Comparison of ENCODE assay signal across 1 cellular context in the genomic region with DNA sequence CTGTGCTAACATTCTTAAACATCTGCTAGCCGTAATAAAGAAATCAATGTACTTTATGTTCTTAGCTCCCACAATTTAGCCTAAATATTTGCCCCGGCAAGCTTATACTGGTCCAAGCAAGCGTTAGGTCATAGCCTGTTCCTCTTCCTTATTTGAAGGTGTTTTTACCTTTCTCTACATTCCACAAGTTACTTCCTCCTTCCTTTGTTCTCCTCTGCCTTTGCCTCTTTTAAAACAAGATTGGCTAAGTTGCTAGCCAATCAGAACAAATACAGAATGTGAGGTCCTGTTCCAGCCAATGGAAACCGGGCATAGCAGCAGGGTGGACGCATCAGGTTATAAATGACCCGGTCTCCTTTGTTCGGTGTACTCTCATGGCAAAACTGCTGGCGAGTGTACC.
A peak's percentile ranks its signal among the peaks of the same experiment; 100 is the strongest.
TF ChIP-seq lines count a peak whose summit lies in the region.

No MANE protein-coding gene starts in this region.

TF ChIP-seq in H1, 55 proteins besides CTCF, POLR2A, EP300 and RAD21:
- TF ChIP-seq TBP (IDR thresholded peaks at IDR 0.05; ENCODE audit: low read depth, low read length), result 0 out of 2 replicates have a peak, but pooled peaks have one; percentile 15
